11 cellular contexts compared by ENCODE assay signal in the genomic region with DNA sequence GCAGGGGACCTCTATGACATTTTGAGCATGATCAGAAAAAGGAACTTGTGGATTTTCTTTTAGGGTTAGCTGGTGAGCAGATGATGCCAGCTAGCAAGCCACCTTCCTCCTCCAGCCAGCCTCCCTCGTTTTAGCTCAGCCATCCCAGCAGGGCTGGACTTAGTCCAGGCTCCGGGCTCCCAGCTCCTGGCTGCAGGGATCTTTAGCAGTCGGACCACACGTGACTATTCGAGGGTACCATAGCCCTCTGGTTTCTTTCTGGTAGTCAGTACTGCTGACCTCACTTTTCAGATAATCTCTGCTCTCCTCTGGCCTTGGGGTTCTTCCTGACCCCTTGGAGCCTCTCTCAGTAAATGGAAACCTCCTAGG. TPM values are rescaled to one million over a fixed set of nuclear protein-coding genes. Genes with fewer than 3 reads are reported as not detected.
DNase-seq lines count a peak whose midpoint lies in the region; ATAC-seq and TF ChIP-seq lines count a peak whose summit lies in the region.
"Had no signal": no experiment of that assay in that cellular context is flagged by ENCODE, and none has a peak within 500 bp of the region (broad histone marks: within the 10 kb centered on the region; RNA-seq: fewer than 3 reads in every experiment).

No MANE protein-coding gene starts in this region.

- TF ChIP-seq CTCF in Caco-2 (IDR thresholded peaks at IDR 0.05; ENCODE audit: insufficient read depth in 1 of 2, low read depth in 1 of 2, low read length in 1 of 2, severe bottlenecking in 1 of 2, unreplicated experiment in 1 of 2) (no peak), foreskin fibroblast (IDR thresholded peaks at IDR 0.05; ENCODE audit: low read depth, low read length) (no peak), endothelial cell (IDR thresholded peaks at IDR 0.05; ENCODE audit: unreplicated experiment) (no peak)

- ATAC-seq in GM21447 (IDR thresholded peaks at IDR 0.05; ENCODE audit: unreplicated experiment) = peak; percentile 25
- no peak for ATAC-seq in naive thymus-derived CD4-positive, alpha-beta T cell

- POLR2A ChIA-PET in Caco-2 (lab: Charles Lee) = no interaction called here
- POLR2A ChIA-PET in activated CD4-positive, alpha-beta memory T cell treated with anti-CD3 and anti-CD28 coated beads, Interleukin-2, amount 10 ng/mL, durations not matched to agents 7 days and 5 days (lab: Charles Lee) = interaction anchor here (0.8 to 5.6 kb wide), 14 partner anchors 9 to 318 kb away, joined by 3 to 49 read pairs (median 6); no protein-coding TSS in a partner anchor
- POLR2A ChIA-PET in naive thymus-derived CD4-positive, alpha-beta T cell (lab: Charles Lee) = interaction anchor here (0.6 to 3.4 kb wide), 11 partner anchors 14 to 149 kb away, joined by 3 to 41 read pairs (median 8); no protein-coding TSS in a partner anchor

- no peaks in the 10 kb centered on the region; the same call in none of the 2 replicates for H3K36me3 ChIP-seq in Caco-2 (ENCODE audit: control insufficient read depth, insufficient read depth, low read length)
- H3K36me3 ChIP-seq in naive thymus-derived CD4-positive, alpha-beta T cell (ENCODE audit: control insufficient read depth in 2 of 3, insufficient read depth in 3 of 3, low read length in 3 of 3) = peaks cover 0 to 13% (median 4%) of the 10 kb centered on the region in 3 experiments
- H3K36me3 ChIP-seq: vagina had no signal

- peak overlapping the region; percentile 26 for H3K27ac Mint-ChIP-seq in Caco-2 (ENCODE audit: unreplicated experiment)
- peak overlapping the region; percentile 92 for H3K27ac Mint-ChIP-seq in activated CD4-positive, alpha-beta memory T cell treated with anti-CD3 and anti-CD28 coated beads, Interleukin-2, amount 10 ng/mL, durations not matched to agents 7 days and 5 days
- peak overlapping the region; percentile 83 to 98 (median 92) for H3K27ac Mint-ChIP-seq in naive thymus-derived CD4-positive, alpha-beta T cell
- no peak overlapping the region for H3K27ac Mint-ChIP-seq in endothelial cell (ENCODE audit: unreplicated experiment)

- no peaks in the 10 kb centered on the region for H3K27me3 ChIP-seq in Caco-2 (replicated peaks; ENCODE audit: control insufficient read depth, insufficient read depth, low read length)
- H3K27me3 ChIP-seq in naive thymus-derived CD4-positive, alpha-beta T cell (ENCODE audit: control insufficient read depth in 2 of 2, insufficient read depth in 2 of 2, low read length in 2 of 2) = no peaks in the 10 kb centered on the region
- H3K27me3 ChIP-seq: vagina had no signal

- H3K27me3 Mint-ChIP-seq in Caco-2 (ENCODE audit: insufficient read depth, unreplicated experiment) = no peaks in the 10 kb centered on the region
- no peaks in the 10 kb centered on the region for H3K27me3 Mint-ChIP-seq in activated CD4-positive, alpha-beta memory T cell treated with anti-CD3 and anti-CD28 coated beads, Interleukin-2, amount 10 ng/mL, durations not matched to agents 7 days and 5 days
- H3K27me3 Mint-ChIP-seq in naive thymus-derived CD4-positive, alpha-beta T cell = no peaks in the 10 kb centered on the region
- peaks cover 4% of the 10 kb centered on the region for H3K27me3 Mint-ChIP-seq in endothelial cell (ENCODE audit: unreplicated experiment)

- peaks cover 23% of the 10 kb centered on the region for H3K4me1 Mint-ChIP-seq in Caco-2 (ENCODE audit: low read depth, unreplicated experiment)
- peaks cover 94% of the 10 kb centered on the region for H3K4me1 Mint-ChIP-seq in activated CD4-positive, alpha-beta memory T cell treated with anti-CD3 and anti-CD28 coated beads, Interleukin-2, amount 10 ng/mL, durations not matched to agents 7 days and 5 days
- peaks cover 81 to 97% (median 95%) of the 10 kb centered on the region in 7 donors for H3K4me1 Mint-ChIP-seq in naive thymus-derived CD4-positive, alpha-beta T cell
- peaks cover 80% of the 10 kb centered on the region for H3K4me1 Mint-ChIP-seq in endothelial cell (ENCODE audit: unreplicated experiment)

- H3K36me3 Mint-ChIP-seq in Caco-2 (ENCODE audit: insufficient read depth, unreplicated experiment) = peaks cover 34% of the 10 kb centered on the region
- H3K36me3 Mint-ChIP-seq in activated CD4-positive, alpha-beta memory T cell treated with anti-CD3 and anti-CD28 coated beads, Interleukin-2, amount 10 ng/mL, durations not matched to agents 7 days and 5 days (ENCODE audit: low read depth) = peaks cover 62% of the 10 kb centered on the region
- peaks cover 3 to 23% (median 7%) of the 10 kb centered on the region in 5 donors for H3K36me3 Mint-ChIP-seq in naive thymus-derived CD4-positive, alpha-beta T cell
- H3K36me3 Mint-ChIP-seq in endothelial cell (ENCODE audit: low read depth, unreplicated experiment) = peaks cover 12% of the 10 kb centered on the region

- no peaks in the 10 kb centered on the region for H3K9me3 Mint-ChIP-seq in Caco-2 (ENCODE audit: unreplicated experiment)
- H3K9me3 Mint-ChIP-seq in activated CD4-positive, alpha-beta memory T cell treated with anti-CD3 and anti-CD28 coated beads, Interleukin-2, amount 10 ng/mL, durations not matched to agents 7 days and 5 days = no peaks in the 10 kb centered on the region
- no peaks in the 10 kb centered on the region for H3K9me3 Mint-ChIP-seq in naive thymus-derived CD4-positive, alpha-beta T cell
- H3K9me3 Mint-ChIP-seq in endothelial cell (ENCODE audit: unreplicated experiment) = no peaks in the 10 kb centered on the region

- BruUV-seq in Caco-2 (replicated peaks; lab: Mats Ljungman, UMichigan) = no TSS peak

- H3K9me3 ChIP-seq in Caco-2 = no peaks in the 10 kb centered on the region
- no peaks in the 10 kb centered on the region for H3K9me3 ChIP-seq in naive thymus-derived CD4-positive, alpha-beta T cell (ENCODE audit: control insufficient read depth in 2 of 3, low read length in 3 of 3)
- H3K9me3 ChIP-seq: vagina had no signal

- H3K4me1 ChIP-seq in Caco-2 = no peaks in the 10 kb centered on the region
- H3K4me1 ChIP-seq in naive thymus-derived CD4-positive, alpha-beta T cell (ENCODE audit: control insufficient read depth in 2 of 2, insufficient read depth in 2 of 2, low read length in 2 of 2) = peaks cover 89 to 91% of the 10 kb centered on the region in 2 donors

- DNase-seq in Caco-2 = no peak
- no peak for DNase-seq in activated CD4-positive, alpha-beta memory T cell treated with anti-CD3 and anti-CD28 coated beads, Interleukin-2, amount 10 ng/mL, durations not matched to agents 7 days and 5 days
- DNase-seq in naive thymus-derived CD4-positive, alpha-beta T cell = no peak
- DNase-seq in effector CD8-positive, alpha-beta T cell (lab: John Stamatoyannopoulos, UW) = no peak
- no peak for DNase-seq in foreskin melanocyte
- DNase-seq in foreskin fibroblast = no peak
- no peak for DNase-seq in endothelial cell (ENCODE audit: low spot score)
- DNase-seq: IMR-90, NCI-H524 had no signal

- peak overlapping the region; percentile 85 for H3K27ac ChIP-seq in naive thymus-derived CD4-positive, alpha-beta T cell (ENCODE audit: low read depth, low read length)
- H3K27ac ChIP-seq: vagina had no signal

- intact Hi-C loops in Caco-2 (cut with micrococcal nuclease; ENCODE audit: unreplicated experiment) = no loop called here
- intact Hi-C loops in naive thymus-derived CD4-positive, alpha-beta T cell (cut with micrococcal nuclease) = loop anchor here (2.0 kb wide), 4 partner anchors 20 to 58 kb away; no protein-coding TSS in a partner anchor

- H3K4me3 Mint-ChIP-seq in Caco-2 (ENCODE audit: unreplicated experiment) = no peak overlapping the region
- H3K4me3 Mint-ChIP-seq in activated CD4-positive, alpha-beta memory T cell treated with anti-CD3 and anti-CD28 coated beads, Interleukin-2, amount 10 ng/mL, durations not matched to agents 7 days and 5 days = peak overlapping the region; percentile 69
- peak overlapping the region; percentile 71 to 93 (median 84) for H3K4me3 Mint-ChIP-seq in naive thymus-derived CD4-positive, alpha-beta T cell
- H3K4me3 Mint-ChIP-seq in endothelial cell (ENCODE audit: unreplicated experiment) = no peak overlapping the region

- CTCF ChIA-PET in Caco-2 (lab: Charles Lee) = no interaction called here
- CTCF ChIA-PET in activated CD4-positive, alpha-beta memory T cell treated with anti-CD3 and anti-CD28 coated beads, Interleukin-2, amount 10 ng/mL, durations not matched to agents 7 days and 5 days (lab: Charles Lee) = interaction anchor here (1.5 to 5.9 kb wide), 2 partner anchors 12 to 200 kb away, joined by 6 to 71 read pairs; no protein-coding TSS in a partner anchor
- CTCF ChIA-PET in naive thymus-derived CD4-positive, alpha-beta T cell (lab: Charles Lee) = interaction anchor here (0.5 to 2.0 kb wide), 4 partner anchors 9 to 203 kb away, joined by 3 to 10 read pairs (median 4); no protein-coding TSS in a partner anchor

- H3K4me3 ChIP-seq in Caco-2 (ENCODE audit: low read depth, low read length) (no peak overlapping the region), foreskin fibroblast (ENCODE audit: low read depth in 1 of 2, low read length in 2 of 2) (no peak overlapping the region)
- H3K4me3 ChIP-seq in naive thymus-derived CD4-positive, alpha-beta T cell (ENCODE audit: low read length) = peak overlapping the region; percentile 53
- H3K4me3 ChIP-seq: vagina had no signal

RNA-seq across cellular contexts. Expression of a gene that starts 31.8 kb away (rescaled TPM):
- total RNA-seq in Caco-2 (2022) (89.0 and 95.7 TPM in 2 replicates), endothelial cell (ENCODE audit: unreplicated experiment) (93.7 TPM)
- total RNA-seq in activated CD4-positive, alpha-beta memory T cell treated with anti-CD3 and anti-CD28 coated beads, Interleukin-2, amount 10 ng/mL, durations not matched to agents 7 days and 5 days = 10 to 100 TPM; 70.8 to 75.9 TPM
- total RNA-seq in naive thymus-derived CD4-positive, alpha-beta T cell = 100 to 1,000 TPM in 4 of 5 experiments, 10 to 100 TPM in 1; 75.3 to 134 (median 109) TPM
- 10 to 100 TPM; 30.8 to 73.0 TPM for polyA plus RNA-seq in naive thymus-derived CD4-positive, alpha-beta T cell

Comparison
In these comparisons a context has a peak if more than half of its experiments do, and no peak if none do; other contexts are left out.
1. H3K4me3 Mint-ChIP-seq: peak in activated CD4-positive, alpha-beta memory T cell treated with anti-CD3 and anti-CD28 coated beads, Interleukin-2, amount 10 ng/mL, durations not matched to agents 7 days and 5 days (single experiment) and naive thymus-derived CD4-positive, alpha-beta T cell (10 of 10); none in Caco-2 (single experiment) and endothelial cell (single experiment).